Comparison of ENCODE assay signal across 13 cellular contexts in the genomic region with DNA sequence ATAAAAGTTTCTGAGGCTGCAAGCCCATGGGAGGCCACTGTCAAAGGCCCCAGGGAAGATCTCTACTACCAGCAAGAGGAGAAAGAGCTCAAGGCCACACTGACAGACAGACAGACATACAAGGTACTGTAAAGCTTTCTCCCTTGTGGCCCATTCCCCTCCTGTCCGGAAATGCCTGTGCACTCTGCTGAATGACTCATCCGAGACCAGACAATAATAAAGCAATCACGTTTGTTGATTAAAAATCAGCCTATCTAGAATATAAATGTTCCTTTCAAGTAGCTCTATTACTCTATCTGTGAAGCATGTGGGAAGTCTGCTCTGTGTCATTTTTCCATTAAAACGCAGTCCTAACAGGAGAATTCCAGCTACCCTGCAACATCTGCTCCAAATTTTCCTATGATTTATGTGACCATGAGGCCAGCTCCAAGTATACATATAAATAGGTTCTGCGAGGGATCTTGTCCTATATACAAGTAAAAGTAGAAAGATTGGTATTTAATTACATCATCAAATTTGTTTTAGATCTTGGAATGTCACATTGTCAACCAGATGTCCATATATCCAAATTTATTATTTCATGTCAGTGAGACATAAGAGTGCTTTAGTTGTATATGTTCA. TPM values are rescaled to one million over a fixed set of nuclear protein-coding genes. Genes with fewer than 3 reads are reported as not detected.
DNase-seq lines count a peak whose midpoint lies in the region; ATAC-seq and TF ChIP-seq lines count a peak whose summit lies in the region.
"Had no signal": no experiment of that assay in that cellular context is flagged by ENCODE, and none has a peak within 500 bp of the region (broad histone marks: within the 10 kb centered on the region; RNA-seq: fewer than 3 reads in every experiment).

No MANE protein-coding gene starts in this region.

- no peak for ATAC-seq in HG03095 (IDR thresholded peaks at IDR 0.05; ENCODE audit: unreplicated experiment)
- ATAC-seq: activated CD8-positive, alpha-beta T cell treated with anti-CD3 and anti-CD28 coated beads for 36 hours; upper lobe of right lung had no signal

- TF ChIP-seq CTCF in fibroblast of mammary gland (conservative IDR thresholded peaks at IDR 0.05; ENCODE audit: control insufficient read depth, insufficient read depth, low read depth, low read length): no peak

- DNase-seq in Daoy (ENCODE audit: low read depth): peak; percentile 86
- DNase-seq in SK-MEL-5 (ENCODE audit: low read depth, low spot score): peak; percentile 97
- peak; percentile 89 for DNase-seq in fibroblast of mammary gland (ENCODE audit: low read depth)
- DNase-seq in renal cortical epithelial cell (ENCODE audit: low read depth): peak; percentile 24
- no peak for DNase-seq in NCI-H2081 (lab: John Stamatoyannopoulos, UW)
- no peak for DNase-seq in NOMO-1 treated with DMSO at 0.1 percent for 48 hours (lab: John Stamatoyannopoulos, UW; ENCODE audit: unreplicated experiment)
- no peak for DNase-seq in NCI-H526 (lab: John Stamatoyannopoulos, UW)
- DNase-seq: activated CD8-positive, alpha-beta T cell treated with anti-CD3 and anti-CD28 coated beads for 36 hours; NCI-H2171; upper lobe of right lung had no signal

- in situ Hi-C loops in SK-MEL-5 (cut with HindIII; ENCODE audit: low pct_unique_long_range_greater_than_20kb, low sequenced_read_pairs): no loop called here

- no peak overlapping the region for H3K4me3 ChIP-seq in fibroblast of mammary gland (ENCODE audit: control insufficient read depth, low read depth, low read length)
- H3K4me3 ChIP-seq: adrenal gland, upper lobe of right lung had no signal

RNA-seq across cellular contexts. Expression of a gene that starts 34.8 kb away (rescaled TPM):
- 1,514 and 1,682 TPM in 2 replicates for total RNA-seq in Daoy (2014; rRNA removed; shearing (Covaris generic))
- 304 and 330 TPM in 2 replicates for total RNA-seq in SK-MEL-5 (2014; rRNA removed; shearing (Covaris generic))
- 610 and 786 TPM in 2 replicates for polyA plus RNA-seq in SK-MEL-5 (2015; cell fraction: cytosol; rRNA removed)
- 566 and 641 TPM in 2 replicates for polyA plus RNA-seq in SK-MEL-5 (2015; cell fraction: nucleus; rRNA removed)
- total RNA-seq in renal cortical epithelial cell: 468 and 692 TPM in 2 replicates
- total RNA-seq: activated CD8-positive, alpha-beta T cell treated with anti-CD3 and anti-CD28 coated beads for 36 hours had no signal

RNA-seq across cellular contexts. Expression of a gene that starts 39.2 kb away (rescaled TPM):
- total RNA-seq in Daoy (2014; rRNA removed; shearing (Covaris generic)): not detected in 2 replicates
- total RNA-seq in SK-MEL-5 (2014; rRNA removed; shearing (Covaris generic)): not detected in 2 replicates
- not detected in 2 replicates for polyA plus RNA-seq in SK-MEL-5 (2015; cell fraction: cytosol; rRNA removed)
- not detected in 2 replicates for polyA plus RNA-seq in SK-MEL-5 (2015; cell fraction: nucleus; rRNA removed)
- not detected in 2 replicates for total RNA-seq in renal cortical epithelial cell
- total RNA-seq: activated CD8-positive, alpha-beta T cell treated with anti-CD3 and anti-CD28 coated beads for 36 hours; adrenal gland; myocyte; upper lobe of right lung had no signal
- polyA plus RNA-seq: adrenal gland had no signal

Comparison
In these comparisons a context has a peak if more than half of its experiments do, and no peak if none do; other contexts are left out.
1. DNase-seq: peak in Daoy (single experiment), SK-MEL-5 (single experiment), fibroblast of mammary gland (single experiment) and renal cortical epithelial cell (single experiment); none in NCI-H2081 (0 of 2), NOMO-1 treated with DMSO at 0.1 percent for 48 hours (single experiment) and NCI-H526 (0 of 2).